ENCODE assay signal across 10 cellular contexts in genomic region chr11:84608788-84609309, GRCh38.
"Had no signal": no experiment of that assay in that cellular context is flagged by ENCODE, and none has a peak within 500 bp of the region (broad histone marks: within the 10 kb centered on the region; RNA-seq: fewer than 3 reads in every experiment).

No MANE protein-coding gene starts in this region.

- H3K27ac ChIP-seq: esophagus squamous epithelium, stomach, vagina had no signal

- H3K27me3 ChIP-seq: esophagus squamous epithelium, stomach, vagina had no signal

- DNase-seq: activated CD4-positive, alpha-beta T cell treated with anti-CD3 and anti-CD28 coated beads, Interleukin-2, amount 50 U/mL, for 4 hours; activated CD4-positive, CD25-positive, alpha-beta regulatory T cell treated with anti-CD3 and anti-CD28 coated beads, Interleukin-2, amount 50 U/mL, for 72 hours; activated effector memory CD4-positive, alpha-beta T cell treated with anti-CD3 and anti-CD28 coated beads, Interleukin-2, amount 50 U/mL, for 16 hours; activated T-cell treated with anti-CD3 and anti-CD28 coated beads, Interleukin-2, amount 50 U/mL, for 24 hours; esophagus squamous epithelium; foreskin fibroblast; stimulated activated CD4-positive, alpha-beta T cell treated with anti-CD3 and anti-CD28 coated beads, Interleukin-15, amount 100 ng/mL, for 24 hours; stomach had no signal

- ATAC-seq: activated naive CD4-positive, alpha-beta T cell treated with anti-CD3 and anti-CD28 coated beads, Interleukin-2, amount 50 U/mL, for 72 hours had no signal

- H3K4me3 ChIP-seq: esophagus squamous epithelium, stomach, vagina had no signal

- H3K9me3 ChIP-seq: esophagus squamous epithelium, stomach, vagina had no signal

- H3K36me3 ChIP-seq: esophagus squamous epithelium, stomach, vagina had no signal

- H3K4me1 ChIP-seq: esophagus squamous epithelium, vagina had no signal
